Comparison of ENCODE assay signal across 27 cellular contexts in the genomic region with DNA sequence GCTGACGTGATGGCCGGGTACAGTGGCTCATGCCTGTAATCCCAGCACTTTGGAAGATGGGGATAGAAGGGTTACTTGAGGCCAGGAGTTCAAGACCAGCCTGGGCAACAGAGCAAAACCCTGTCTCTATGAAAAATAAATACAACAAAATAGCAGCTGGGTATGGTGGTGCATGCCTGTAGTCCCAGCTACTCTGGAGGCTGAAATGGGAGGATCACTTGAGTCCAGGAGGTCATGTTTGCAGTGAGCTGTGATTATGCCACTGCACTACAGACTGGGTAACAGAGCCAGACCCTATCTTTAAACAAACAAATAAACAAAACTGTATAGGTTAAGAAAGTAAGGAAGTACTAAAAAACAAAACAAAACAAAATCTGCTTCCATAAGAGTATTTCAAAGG.
"Had no signal": no experiment of that assay in that cellular context is flagged by ENCODE, and none has a peak within 500 bp of the region (broad histone marks: within the 10 kb centered on the region; RNA-seq: fewer than 3 reads in every experiment).

No MANE protein-coding gene starts in this region.

- H3K27me3 ChIP-seq: testis, thyroid gland, tibial nerve, upper lobe of left lung, upper lobe of right lung, uterus, vagina had no signal

- H3K4me3 ChIP-seq: stomach, suprapubic skin, testis, thoracic aorta, thyroid gland, tibial artery, tibial nerve, transverse colon, upper lobe of left lung, upper lobe of right lung, uterus, vagina had no signal

- DNase-seq: stimulated activated CD4-positive, alpha-beta T cell treated with anti-CD3 and anti-CD28 coated beads, Interleukin-2, amount 100 ng/mL, for 48 hours; stimulated activated CD4-positive, alpha-beta T cell treated with anti-CD3 and anti-CD28 coated beads, Interleukin-4, amount 100 ng/mL, for 1 hour; stimulated activated CD4-positive, alpha-beta T cell treated with anti-CD3 and anti-CD28 coated beads, Interleukin-4, amount 100 ng/mL, for 24 hours; stimulated activated CD4-positive, alpha-beta T cell treated with anti-CD3 and anti-CD28 coated beads, Interleukin-4, amount 100 ng/mL, for 4 hours; stimulated activated CD8-positive, alpha-beta memory T cell treated with anti-CD3 and anti-CD28 coated beads, Interleukin-4, amount 100 ng/mL, for 48 hours; stimulated activated naive B cell treated with anti-CD40 and anti-IgM and Interleukin-4, amounts not matched to agents 10 μg/mL and 1 μg/mL and 100 μg/mL, for 72 hours; stimulated activated naive CD4-positive, alpha-beta T cell; stimulated activated naive CD4-positive, alpha-beta T cell treated with Interleukin-2 at 50 U/mL for 16 hours; stimulated activated naive CD8-positive, alpha-beta T cell treated with anti-CD3 and anti-CD28 coated beads, Interleukin-15, amount 100 ng/mL, for 72 hours; stimulated activated naive CD8-positive, alpha-beta T cell treated with anti-CD3 and anti-CD28 coated beads, Interleukin-15, Interleukin-2, amounts not matched to agents 100 U/mL and 50 U/mL, for 24 hours; stomach; substantia nigra; testis; thyroid gland; tibial artery; transverse colon; trophoblast cell; upper lobe of left lung; upper lobe of right lung; uterus had no signal

- H3K9me3 ChIP-seq: stomach, testis, thoracic aorta, thyroid gland, tibial artery, transverse colon, upper lobe of left lung, upper lobe of right lung, uterus, vagina had no signal

- H3K36me3 ChIP-seq: stomach, suprapubic skin, thoracic aorta, thyroid gland, tibial artery, tibial nerve, transverse colon, upper lobe of left lung, upper lobe of right lung, uterus, vagina had no signal

- ATAC-seq: stimulated activated effector memory CD8-positive, alpha-beta T cell treated with anti-CD3 and anti-CD28 coated beads, Interleukin-12 subunit alpha, Interleukin-12 subunit beta, amount 100 ng/mL, for 72 hours; stimulated activated memory B cell treated with anti-CD40 and anti-IgM and Interleukin-4, amounts not matched to agents 10 μg/mL and 1 μg/mL and 100 μg/mL, for 72 hours; stimulated activated naive B cell treated with anti-CD40 and anti-IgM and Interleukin-4, amounts not matched to agents 10 μg/mL and 1 μg/mL and 100 μg/mL, for 72 hours; stimulated activated naive CD8-positive, alpha-beta T cell treated with anti-CD3 and anti-CD28 coated beads, Interleukin-15, amount 100 ng/mL, for 72 hours; stimulated activated naive CD8-positive, alpha-beta T cell treated with anti-CD3 and anti-CD28 coated beads, Interleukin-15, Interleukin-2, amounts not matched to agents 100 U/mL and 50 U/mL, for 24 hours; upper lobe of right lung had no signal

- FAIRE-seq: urothelium cell line had no signal

- H3K27ac ChIP-seq: stomach, suprapubic skin, testis, thoracic aorta, thyroid gland, tibial artery, tibial nerve, transverse colon, upper lobe of left lung, upper lobe of right lung, uterus, vagina had no signal

- H3K4me1 ChIP-seq: suprapubic skin, testis, thyroid gland, tibial artery, transverse colon, upper lobe of left lung, upper lobe of right lung, uterus, vagina had no signal
